In genomic region chr3:53171827-53172505, GRCh38 we compare ENCODE assay signal across 16 cellular contexts. TPM values are rescaled to one million over a fixed set of nuclear protein-coding genes. Genes with fewer than 3 reads are reported as not detected.
DNase-seq lines count a peak whose midpoint lies in the region; TF ChIP-seq lines count a peak whose summit lies in the region.
"Had no signal": no experiment of that assay in that cellular context is flagged by ENCODE, and none has a peak within 500 bp of the region (broad histone marks: within the 10 kb centered on the region; RNA-seq: fewer than 3 reads in every experiment).

No MANE protein-coding gene starts in this region.

- DNase-seq in CD14-positive monocyte (ENCODE audit: low spot score) (no peak), T-helper 9 cell (no peak), GM03348 (ENCODE audit: low spot score) (no peak)
- no peak for DNase-seq in stimulated activated CD4-positive, alpha-beta T cell treated with anti-CD3 and anti-CD28 coated beads, Interleukin-12 subunit alpha, Interleukin-12 subunit beta, amount 100 ng/mL, for 4 hours
- no peak for DNase-seq in NK-92 treated with Interleukin-12 subunit alpha and Interleukin-12 subunit beta, amount 100 ng/mL, for 24 hours (lab: John Stamatoyannopoulos, UW)
- DNase-seq: effector CD8-positive, alpha-beta T cell; foreskin melanocyte; NCI-H2107; PC-3 had no signal

- WGBS in mesodermal cell (ENCODE audit: insufficient coverage in 2 of 2), 2 experiments, result 53 to 55% methylated on average over 5 to 7 of the region's 7 CpGs

- H3K4me2 ChIP-seq in SU-DHL-6 (ENCODE audit: low read depth, low read length, poor library complexity, severe bottlenecking), result peak overlapping the region; percentile 47

- peaks cover 44% of the 10 kb centered on the region for H3F3A ChIP-seq in SU-DHL-6 (ENCODE audit: insufficient read depth)

- H3K9me2 ChIP-seq in SU-DHL-6 (replicated peaks; ENCODE audit: insufficient read depth, low read length), result no peaks in the 10 kb centered on the region

- H3K36me3 ChIP-seq in KOPT-K1 (ENCODE audit: insufficient read depth, low read length) (no peaks in the 10 kb centered on the region), SU-DHL-6 (ENCODE audit: low read length) (no peaks in the 10 kb centered on the region), mesodermal cell (ENCODE audit: control insufficient read depth, insufficient read depth, low read length) (peaks cover 11% of the 10 kb centered on the region)

- H3K36me3 Mint-ChIP-seq in CD14-positive monocyte, result peaks cover 41 to 77% of the 10 kb centered on the region in 2 donors
- H3K36me3 Mint-ChIP-seq: brain had no signal

- no peaks in the 10 kb centered on the region for H4K20me1 ChIP-seq in SU-DHL-6 (ENCODE audit: low read depth, low read length)

- H3K9me3 Mint-ChIP-seq in CD14-positive monocyte, result peaks cover 0 to 3% (median 0%) of the 10 kb centered on the region in 7 donors
- H3K9me3 Mint-ChIP-seq: activated T-helper 17 cell treated with anti-CD3 and anti-CD28 coated beads, Interleukin-2, amount 50 U/mL, for 72 hours; brain; mesothelial cell of epicardium; T-helper 1 cell treated with Interleukin-12 subunit alpha and Interleukin-12 subunit beta and Interleukin-4 antibody, amounts not matched to agents 30 μg/mL and 1 μg/mL, for 36 hours had no signal

- no peak overlapping the region for H3K4me3 ChIP-seq in SU-DHL-6 (ENCODE audit: insufficient read depth, low read length, poor library complexity, severe bottlenecking)
- no peak overlapping the region for H3K4me3 ChIP-seq in mesodermal cell (ENCODE audit: extremely low read depth, insufficient read depth, low read length, poor library complexity, severe bottlenecking)

- H3K27ac ChIP-seq in KOPT-K1 (ENCODE audit: low read depth, low read length, poor library complexity, severe bottlenecking) (peak overlapping the region; percentile 67), SU-DHL-6 (ENCODE audit: low read depth, low read length) (peak overlapping the region; percentile 94), mesodermal cell (ENCODE audit: low read depth, low read length, severe bottlenecking) (peak overlapping the region; percentile 39)

- H3K27me3 ChIP-seq in SU-DHL-6 (ENCODE audit: low read length), result no peaks in the 10 kb centered on the region

- peak overlapping the region; percentile 94 to 96 for H3K4me3 Mint-ChIP-seq in CD14-positive monocyte
- H3K4me3 Mint-ChIP-seq: activated T-helper 17 cell treated with anti-CD3 and anti-CD28 coated beads, Interleukin-2, amount 50 U/mL, for 72 hours; brain; mesothelial cell of epicardium; T-helper 1 cell treated with Interleukin-12 subunit alpha and Interleukin-12 subunit beta and Interleukin-4 antibody, amounts not matched to agents 30 μg/mL and 1 μg/mL, for 36 hours had no signal

- peaks cover 0 to 3% (median 0%) of the 10 kb centered on the region in 3 donors for H3K27me3 Mint-ChIP-seq in CD14-positive monocyte (ENCODE audit: low read depth in 3 of 3)
- H3K27me3 Mint-ChIP-seq: activated T-helper 17 cell treated with anti-CD3 and anti-CD28 coated beads, Interleukin-2, amount 50 U/mL, for 72 hours had no signal

- H3K79me2 ChIP-seq in SU-DHL-6 (ENCODE audit: insufficient read depth, low read length), result peaks cover 87% of the 10 kb centered on the region

- TF ChIP-seq CTCF in CD14-positive monocyte (IDR thresholded peaks at IDR 0.05) (no peak), SU-DHL-6 (IDR thresholded peaks at IDR 0.05; ENCODE audit: insufficient read depth, low read length, poor library complexity, severe bottlenecking) (no peak)

- peak overlapping the region; percentile 56 for H3K9ac ChIP-seq in SU-DHL-6 (ENCODE audit: low read length)

- H3K9me3 ChIP-seq in KOPT-K1 (ENCODE audit: insufficient read depth, low read length, poor library complexity, severe bottlenecking) (no peaks in the 10 kb centered on the region), SU-DHL-6 (ENCODE audit: insufficient read depth, low read length) (no peaks in the 10 kb centered on the region), mesodermal cell (ENCODE audit: control insufficient read depth, low read length) (no peaks in the 10 kb centered on the region)

- no peak overlapping the region for H2AFZ ChIP-seq in SU-DHL-6 (ENCODE audit: low read depth, low read length, severe bottlenecking)

- intact Hi-C loops in CD14-positive monocyte (cut with micrococcal nuclease), result no loop called here

- peak overlapping the region; percentile 25 to 99 (median 95) for H3K27ac Mint-ChIP-seq in CD14-positive monocyte
- H3K27ac Mint-ChIP-seq: activated T-helper 17 cell treated with anti-CD3 and anti-CD28 coated beads, Interleukin-2, amount 50 U/mL, for 72 hours; T-helper 1 cell treated with Interleukin-12 subunit alpha and Interleukin-12 subunit beta and Interleukin-4 antibody, amounts not matched to agents 30 μg/mL and 1 μg/mL, for 36 hours had no signal

- H3K4me1 ChIP-seq in mesodermal cell (ENCODE audit: control insufficient read depth, insufficient read depth, low read length, poor library complexity, severe bottlenecking), result peaks cover 11% of the 10 kb centered on the region

- peaks cover 92% of the 10 kb centered on the region for H3K4me1 Mint-ChIP-seq in CD14-positive monocyte

RNA-seq across cellular contexts. Expression of gene PRKCD, which starts 11.0 kb away (rescaled TPM):
- polyA plus RNA-seq in CD14-positive monocyte, result 100 to 1,000 TPM; 123 to 158 TPM
- polyA plus RNA-seq in mesodermal cell (2013, experiment 1 of 2), result 26.9 TPM
- polyA plus RNA-seq in mesodermal cell (2013, experiment 2 of 2), result 22.8 TPM

RNA-seq across cellular contexts. Expression of gene RFT1, which starts 41.7 kb away (rescaled TPM):
- polyA plus RNA-seq in CD14-positive monocyte, result 10 to 100 TPM; 25.6 to 34.9 TPM
- polyA plus RNA-seq in mesodermal cell (2013, experiment 1 of 2), result 24.8 TPM
- polyA plus RNA-seq in mesodermal cell (2013, experiment 2 of 2), result 21.6 TPM

Comparison
In these comparisons a context has a peak if more than half of its experiments do, and no peak if none do; other contexts are left out.
1. H3K27ac ChIP-seq: peak in every context shown above with its lines; median percentile 94 in SU-DHL-6; 67 in KOPT-K1; 39 in mesodermal cell.